ENCODE assay signal across 1 cellular context in genomic region chr4:30832652-30833051, GRCh38.
TF ChIP-seq lines count a peak whose summit lies in the region.

No MANE protein-coding gene starts in this region.

TF ChIP-seq in SK-N-SH, 30 proteins besides CTCF, POLR2A, EP300 and RAD21 (continued from another document):
- TF ChIP-seq, protein P1, sequence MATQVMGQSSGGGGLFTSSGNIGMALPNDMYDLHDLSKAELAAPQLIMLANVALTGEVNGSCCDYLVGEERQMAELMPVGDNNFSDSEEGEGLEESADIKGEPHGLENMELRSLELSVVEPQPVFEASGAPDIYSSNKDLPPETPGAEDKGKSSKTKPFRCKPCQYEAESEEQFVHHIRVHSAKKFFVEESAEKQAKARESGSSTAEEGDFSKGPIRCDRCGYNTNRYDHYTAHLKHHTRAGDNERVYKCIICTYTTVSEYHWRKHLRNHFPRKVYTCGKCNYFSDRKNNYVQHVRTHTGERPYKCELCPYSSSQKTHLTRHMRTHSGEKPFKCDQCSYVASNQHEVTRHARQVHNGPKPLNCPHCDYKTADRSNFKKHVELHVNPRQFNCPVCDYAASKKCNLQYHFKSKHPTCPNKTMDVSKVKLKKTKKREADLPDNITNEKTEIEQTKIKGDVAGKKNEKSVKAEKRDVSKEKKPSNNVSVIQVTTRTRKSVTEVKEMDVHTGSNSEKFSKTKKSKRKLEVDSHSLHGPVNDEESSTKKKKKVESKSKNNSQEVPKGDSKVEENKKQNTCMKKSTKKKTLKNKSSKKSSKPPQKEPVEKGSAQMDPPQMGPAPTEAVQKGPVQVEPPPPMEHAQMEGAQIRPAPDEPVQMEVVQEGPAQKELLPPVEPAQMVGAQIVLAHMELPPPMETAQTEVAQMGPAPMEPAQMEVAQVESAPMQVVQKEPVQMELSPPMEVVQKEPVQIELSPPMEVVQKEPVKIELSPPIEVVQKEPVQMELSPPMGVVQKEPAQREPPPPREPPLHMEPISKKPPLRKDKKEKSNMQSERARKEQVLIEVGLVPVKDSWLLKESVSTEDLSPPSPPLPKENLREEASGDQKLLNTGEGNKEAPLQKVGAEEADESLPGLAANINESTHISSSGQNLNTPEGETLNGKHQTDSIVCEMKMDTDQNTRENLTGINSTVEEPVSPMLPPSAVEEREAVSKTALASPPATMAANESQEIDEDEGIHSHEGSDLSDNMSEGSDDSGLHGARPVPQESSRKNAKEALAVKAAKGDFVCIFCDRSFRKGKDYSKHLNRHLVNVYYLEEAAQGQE (IDR thresholded peaks at IDR 0.05; ENCODE audit: low read depth, low read length): no peak
- TF ChIP-seq, protein P2, sequence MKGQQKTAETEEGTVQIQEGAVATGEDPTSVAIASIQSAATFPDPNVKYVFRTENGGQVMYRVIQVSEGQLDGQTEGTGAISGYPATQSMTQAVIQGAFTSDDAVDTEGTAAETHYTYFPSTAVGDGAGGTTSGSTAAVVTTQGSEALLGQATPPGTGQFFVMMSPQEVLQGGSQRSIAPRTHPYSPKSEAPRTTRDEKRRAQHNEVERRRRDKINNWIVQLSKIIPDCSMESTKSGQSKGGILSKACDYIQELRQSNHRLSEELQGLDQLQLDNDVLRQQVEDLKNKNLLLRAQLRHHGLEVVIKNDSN (IDR thresholded peaks at IDR 0.05; ENCODE audit: borderline replicate concordance, low read depth): no peak
- 0 out of 2 replicates have a peak, but pooled peaks have one; percentile 16 for TF ChIP-seq RFX5 (IDR thresholded peaks at IDR 0.05; ENCODE audit: low read length)
- no peak for TF ChIP-seq TCF12 (IDR thresholded peaks at IDR 0.05)
- TF ChIP-seq FOXM1 (IDR thresholded peaks at IDR 0.05; ENCODE audit: low read depth): no peak
- TF ChIP-seq NFIC (IDR thresholded peaks at IDR 0.05; ENCODE audit: borderline replicate concordance): no peak
- no peak for TF ChIP-seq YY1 (IDR thresholded peaks at IDR 0.05; ENCODE audit: low read depth)
- no peak for TF ChIP-seq JUND (IDR thresholded peaks at IDR 0.05)
- no peak for TF ChIP-seq FOSL2 (IDR thresholded peaks at IDR 0.05; ENCODE audit: borderline replicate concordance, low read depth)
- TF ChIP-seq PBX3 (IDR thresholded peaks at IDR 0.05): no peak
- TF ChIP-seq IRF3 (IDR thresholded peaks at IDR 0.05; ENCODE audit: low read depth, low read length): no peak
- no peak for TF ChIP-seq NRF1 (IDR thresholded peaks at IDR 0.05; ENCODE audit: low read depth, low read length)
- no peak for TF ChIP-seq ZBTB33 (IDR thresholded peaks at IDR 0.05; ENCODE audit: borderline replicate concordance, low read depth)
- no peak for TF ChIP-seq ELF1 (IDR thresholded peaks at IDR 0.05)
- TF ChIP-seq POLR2AphosphoS5 (IDR thresholded peaks at IDR 0.05; ENCODE audit: low read depth, low read length): no peak
- TF ChIP-seq RXRA (IDR thresholded peaks at IDR 0.05; ENCODE audit: borderline replicate concordance, low read depth): no peak
- TF ChIP-seq MEF2A (IDR thresholded peaks at IDR 0.05; ENCODE audit: borderline replicate concordance, low read depth): no peak
- no peak; the same call in 1 of the 2 replicates for TF ChIP-seq GATA2 (CRISPR knock-in tag; IDR thresholded peaks at IDR 0.05)
- no peak for TF ChIP-seq TEAD4 (IDR thresholded peaks at IDR 0.05; ENCODE audit: borderline replicate concordance, insufficient read depth)
- TF ChIP-seq CHD2 (IDR thresholded peaks at IDR 0.05; ENCODE audit: low read length, partially characterized antibody): peak; percentile 50
- no peak for TF ChIP-seq SIN3A (IDR thresholded peaks at IDR 0.05; ENCODE audit: borderline replicate concordance, low read depth, low read length)
